In genomic region chr3:44762690-44763089, GRCh38 we compare ENCODE assay signal across 10 cellular contexts. TPM values are rescaled to one million over a fixed set of nuclear protein-coding genes. Genes with fewer than 3 reads are reported as not detected.
A peak's percentile ranks its signal among the peaks of the same experiment; 100 is the strongest.
DNase-seq lines count a peak whose midpoint lies in the region; ATAC-seq and TF ChIP-seq lines count a peak whose summit lies in the region.
"Had no signal": no experiment of that assay in that cellular context is flagged by ENCODE, and none has a peak within 500 bp of the region (broad histone marks: within the 10 kb centered on the region; RNA-seq: fewer than 3 reads in every experiment).

No MANE protein-coding gene starts in this region.

- H3K27me3 ChIP-seq in CD4-positive, alpha-beta T cell (ENCODE audit: control insufficient read depth, insufficient read depth, low read length) = no peaks in the 10 kb centered on the region
- no peaks in the 10 kb centered on the region for H3K27me3 ChIP-seq in IMR-90 (ENCODE audit: control insufficient read depth, insufficient read depth, low read length)

- peak overlapping the region; percentile 59; the same call in 1 of the 2 replicates for H3K56ac ChIP-seq in IMR-90 (ENCODE audit: extremely low read depth, insufficient read depth, low read length)

- H2AFZ ChIP-seq in IMR-90 (replicated peaks; ENCODE audit: low read length, poor library complexity) = no peak overlapping the region

- H3K4me1 Mint-ChIP-seq in CD4-positive, alpha-beta T cell (ENCODE audit: low read depth) = peaks cover 31% of the 10 kb centered on the region
- H3K4me1 Mint-ChIP-seq in mesothelial cell of epicardium = peaks cover 13% of the 10 kb centered on the region

- H2AK5ac ChIP-seq in IMR-90 (ENCODE audit: low read depth, low read length) = no peak overlapping the region

- peak overlapping the region; percentile 51; the same call in 1 of the 2 replicates for H3K9ac ChIP-seq in IMR-90 (ENCODE audit: low read depth, low read length)

- H3K4ac ChIP-seq in IMR-90 (ENCODE audit: low read depth, low read length) = no peak overlapping the region

- BruUV-seq in IMR-90 (replicated peaks; lab: Mats Ljungman, UMichigan) = no TSS peak

- no peak overlapping the region for H3K27ac ChIP-seq in CD4-positive, alpha-beta T cell (ENCODE audit: low read depth, low read length)
- no peak overlapping the region for H3K27ac ChIP-seq in IMR-90 (ENCODE audit: insufficient read depth, low read length)

- dilution Hi-C loops in IMR-90 (cut with HindIII; ENCODE audit: low sequenced_read_pairs, unreplicated experiment) = no loop called here

- H3K27me3 Mint-ChIP-seq in CD4-positive, alpha-beta T cell = no peaks in the 10 kb centered on the region
- no peaks in the 10 kb centered on the region for H3K27me3 Mint-ChIP-seq in mesothelial cell of epicardium (ENCODE audit: low read depth)

- H2BK120ac ChIP-seq in IMR-90 (ENCODE audit: low read depth, low read length) = no peak overlapping the region

- peaks cover 4% of the 10 kb centered on the region for H3K9me3 Mint-ChIP-seq in CD4-positive, alpha-beta T cell
- H3K9me3 Mint-ChIP-seq in mesothelial cell of epicardium = peaks cover 31% of the 10 kb centered on the region

- POLR2A ChIA-PET in CD4-positive, alpha-beta T cell (lab: Charles Lee) = interaction anchor here (1.4 to 4.2 kb wide), 4 partner anchors 33 to 252 kb away, joined by 4 to 39 read pairs (median 16); partner anchors contain the start of genes ZNF197, ZNF501 and ZNF502
- POLR2A ChIA-PET in IMR-90 (lab: Charles Lee; ENCODE audit: unreplicated experiment) = no interaction called here

- no peak for TF ChIP-seq CTCF in CD4-positive, alpha-beta T cell (IDR thresholded peaks at IDR 0.05)
- TF ChIP-seq CTCF in IMR-90 (conservative IDR thresholded peaks at IDR 0.05; ENCODE audit: low read depth, low read length) = no peak
- no peak for TF ChIP-seq CTCF in astrocyte of the spinal cord (IDR thresholded peaks at IDR 0.05; ENCODE audit: low read depth, low read length)
- no peak for TF ChIP-seq CTCF in mesothelial cell of epicardium (IDR thresholded peaks at IDR 0.05; ENCODE audit: unreplicated experiment)

- H4K91ac ChIP-seq in IMR-90 (ENCODE audit: insufficient read depth, low read depth, low read length) = no peak overlapping the region

- H3K79me1 ChIP-seq in IMR-90 (ENCODE audit: low read depth in 1 of 2, low read length in 2 of 2) = peaks cover 15 to 41% of the 10 kb centered on the region in 2 experiments

- H3K9me3 ChIP-seq in CD4-positive, alpha-beta T cell (ENCODE audit: control insufficient read depth, low read length) = peaks cover 7% of the 10 kb centered on the region
- peaks cover 5% of the 10 kb centered on the region for H3K9me3 ChIP-seq in IMR-90 (ENCODE audit: control insufficient read depth, insufficient read depth, low read length)

- H3K9me1 ChIP-seq in IMR-90 (ENCODE audit: insufficient read depth, low read length) = no peaks in the 10 kb centered on the region

- H3K4me3 Mint-ChIP-seq in CD4-positive, alpha-beta T cell = peak overlapping the region; percentile 99
- peak overlapping the region; percentile 82 for H3K4me3 Mint-ChIP-seq in mesothelial cell of epicardium

- WGBS in IMR-90 (ENCODE audit: extremely low coverage in 2 of 2, insufficient read length in 1 of 2), 2 experiments = no CpG with 5 or more reads among the region's 5 CpGs

- H3K18ac ChIP-seq in IMR-90 (ENCODE audit: low read depth, low read length) = no peak overlapping the region

- peak overlapping the region; percentile 83; the same call in 1 of the 2 replicates for H3K4me2 ChIP-seq in IMR-90 (ENCODE audit: low read depth, low read length)

- H4K8ac ChIP-seq in IMR-90 (ENCODE audit: low read depth in 2 of 2, low read length in 2 of 2) = peak overlapping the region; percentile 36 to 57; a peak in 1 of 4 replicates

- peak overlapping the region; percentile 42; the same call in 1 of the 2 replicates for H3K14ac ChIP-seq in IMR-90 (replicated peaks; ENCODE audit: low read depth, low read length)

- DNase-seq in CD4-positive, alpha-beta T cell = no peak
- no peak for DNase-seq in IMR-90
- DNase-seq in astrocyte of the spinal cord (ENCODE audit: low read depth, low spot score) = no peak
- no peak for DNase-seq in mesothelial cell of epicardium (ENCODE audit: low spot score in 2 of 2, unreplicated experiment in 2 of 2)
- no peak for DNase-seq in NCI-H69 (lab: John Stamatoyannopoulos, UW)
- no peak for DNase-seq in NCI-H748 treated with DMSO at 0.1 percent for 48 hours (lab: John Stamatoyannopoulos, UW)
- DNase-seq: activated CD4-positive, CD25-positive, alpha-beta regulatory T cell; NCI-H2029 had no signal

- H4K5ac ChIP-seq in IMR-90 (ENCODE audit: low read depth, low read length) = no peak overlapping the region

- intact Hi-C loops in CD4-positive, alpha-beta T cell (cut with DNase I, micrococcal nuclease) = loop anchor here in 1 of 2 experiments (2.0 to 10.0 kb wide), 4 partner anchors 50 to 1140 kb away; partner anchors contain the start of genes ANO10, ZKSCAN7 and ZNF502
- intact Hi-C loops in IMR-90 (cut with micrococcal nuclease) = loop anchor here (1.0 to 2.0 kb wide), 2 partner anchors 152 to 230 kb away; no protein-coding TSS in a partner anchor

- TF ChIP-seq RAD21 in IMR-90 (IDR thresholded peaks at IDR 0.05; ENCODE audit: low read length) = no peak

- no peak overlapping the region for H2BK20ac ChIP-seq in IMR-90 (ENCODE audit: low read depth, low read length)

- CTCF ChIA-PET in CD4-positive, alpha-beta T cell (lab: Charles Lee) = no interaction called here
- CTCF ChIA-PET in IMR-90 (lab: Yijun Ruan, JAX) = interaction anchor here (0.5 to 0.6 kb wide), 2 partner anchors 186 to 214 kb away, joined by 3 to 12 read pairs; no protein-coding TSS in a partner anchor

- ATAC-seq in CD4-positive, alpha-beta T cell (ENCODE audit: poor library complexity) = no peak
- ATAC-seq in IMR-90 (ENCODE audit: low read depth) = no peak
- no peak for ATAC-seq in GM19395 (IDR thresholded peaks at IDR 0.05; ENCODE audit: unreplicated experiment)
- no peak for ATAC-seq in HG03095 (IDR thresholded peaks at IDR 0.05; ENCODE audit: unreplicated experiment)

- peaks cover 3% of the 10 kb centered on the region for H3K36me3 ChIP-seq in IMR-90 (ENCODE audit: control insufficient read depth, insufficient read depth, low read length)

- H4K20me1 ChIP-seq in IMR-90 (ENCODE audit: insufficient read depth, low read length) = no peaks in the 10 kb centered on the region

- H3K4me1 ChIP-seq in IMR-90 (ENCODE audit: control insufficient read depth, insufficient read depth, low read length) = no peaks in the 10 kb centered on the region

- H3K23ac ChIP-seq in IMR-90 (ENCODE audit: low read depth, low read length) = peak overlapping the region; percentile 66; the same call in 1 of the 2 replicates

- in situ Hi-C loops in IMR-90 (cut with MboI; ENCODE audit: low sequenced_read_pairs) = no loop called here
- in situ Hi-C loops in astrocyte of the spinal cord (cut with HindIII; ENCODE audit: low sequenced_read_pairs) = no loop called here

- H2AK9ac ChIP-seq in IMR-90 (replicated peaks; ENCODE audit: low read depth, low read length, poor library complexity) = no peak overlapping the region

- H2BK15ac ChIP-seq in IMR-90 (ENCODE audit: low read depth, low read length) = no peak overlapping the region

- peaks cover 44% of the 10 kb centered on the region for H3K36me3 Mint-ChIP-seq in CD4-positive, alpha-beta T cell (ENCODE audit: low read depth)
- H3K36me3 Mint-ChIP-seq in mesothelial cell of epicardium = peaks cover 44% of the 10 kb centered on the region

- peak overlapping the region; percentile 53 for H2BK5ac ChIP-seq in IMR-90 (ENCODE audit: low read depth, low read length, poor library complexity, severe bottlenecking)

- H3K27ac Mint-ChIP-seq in CD4-positive, alpha-beta T cell = peak overlapping the region; percentile 94
- H3K27ac Mint-ChIP-seq in mesothelial cell of epicardium = peak overlapping the region; percentile 50

- peak overlapping the region; percentile 69 for H3K4me3 ChIP-seq in IMR-90 (ENCODE audit: insufficient read depth, low read depth, low read length)
- H3K4me3 ChIP-seq in astrocyte of the spinal cord (ENCODE audit: low read depth, low read length) = peak overlapping the region; percentile 77

- TF ChIP-seq POLR2A in IMR-90 (IDR thresholded peaks at IDR 0.05; ENCODE audit: low read depth, low read length) = no peak

TF ChIP-seq in IMR-90, 13 proteins besides CTCF, POLR2A, EP300 and RAD21 (continues in another document):
- TF ChIP-seq ELK1 (IDR thresholded peaks at IDR 0.05; ENCODE audit: borderline replicate concordance, low read depth, low read length) = no peak

RNA-seq across cellular contexts. Expression of gene KIF15, which starts 1.1 kb away (rescaled TPM):
- under 1 TPM; 0.08 to 0.11 TPM for total RNA-seq in CD4-positive, alpha-beta T cell
- total RNA-seq in IMR-90 (2012; rRNA removed) (8.4 and 10.8 TPM in 2 replicates), mesothelial cell of epicardium (10.6 to 11.3 TPM (median 10.7 TPM) in 3 replicates)
- 2.9 and 3.7 TPM in 2 replicates for polyA plus RNA-seq in IMR-90 (2012; rRNA removed)
- 0.27 and 0.32 TPM in 2 replicates for polyA plus RNA-seq in IMR-90 (2012; cell fraction: cytosol; rRNA removed)
- polyA plus RNA-seq in IMR-90 (2012; cell fraction: nucleus; rRNA removed; ENCODE audit: low replicate concordance) = 0.29 and 1.8 TPM in 2 replicates

RNA-seq across cellular contexts. Expression of gene KIAA1143, which starts 1.3 kb away (rescaled TPM):
- 10 to 100 TPM; 24.4 to 31.7 TPM for total RNA-seq in CD4-positive, alpha-beta T cell
- 16.8 and 23.9 TPM in 2 replicates for total RNA-seq in IMR-90 (2012; rRNA removed)
- 4.8 and 6.2 TPM in 2 replicates for polyA plus RNA-seq in IMR-90 (2012; rRNA removed)
- polyA plus RNA-seq in IMR-90 (2012; cell fraction: cytosol; rRNA removed) = 1.5 and 2.6 TPM in 2 replicates
- 0.49 and 2.7 TPM in 2 replicates for polyA plus RNA-seq in IMR-90 (2012; cell fraction: nucleus; rRNA removed; ENCODE audit: low replicate concordance)
- 35.8 to 41.4 TPM (median 36.4 TPM) in 3 replicates for total RNA-seq in mesothelial cell of epicardium

RNA-seq across cellular contexts. Expression of gene ZNF501, which starts 33.3 kb away (rescaled TPM):
- under 1 TPM; 0.22 to 0.47 TPM for total RNA-seq in CD4-positive, alpha-beta T cell
- total RNA-seq in IMR-90 (2012; rRNA removed) (3.2 and 4.7 TPM in 2 replicates), mesothelial cell of epicardium (4.0 to 6.2 TPM (median 4.8 TPM) in 3 replicates)
- polyA plus RNA-seq in IMR-90 (2012; rRNA removed) = 1.1 and 1.3 TPM in 2 replicates
- polyA plus RNA-seq in IMR-90 (2012; cell fraction: cytosol; rRNA removed) = 0.69 and 0.89 TPM in 2 replicates
- polyA plus RNA-seq in IMR-90 (2012; cell fraction: nucleus; rRNA removed; ENCODE audit: low replicate concordance) = 0.39 and 1.1 TPM in 2 replicates

RNA-seq across cellular contexts. Expression of gene ZNF502, which starts 50.2 kb away (rescaled TPM):
- total RNA-seq in CD4-positive, alpha-beta T cell = 1 to 10 TPM; 1.9 to 2.7 TPM
- total RNA-seq in IMR-90 (2012; rRNA removed) (5.7 and 6.1 TPM in 2 replicates), mesothelial cell of epicardium (not detected in 3 replicates)
- polyA plus RNA-seq in IMR-90 (2012; rRNA removed) = 1.5 and 2.1 TPM in 2 replicates
- 0.24 and 0.32 TPM in 2 replicates for polyA plus RNA-seq in IMR-90 (2012; cell fraction: cytosol; rRNA removed)
- polyA plus RNA-seq in IMR-90 (2012; cell fraction: nucleus; rRNA removed; ENCODE audit: low replicate concordance) = 0.65 and 6.7 TPM in 2 replicates
